In genomic region chr11:8631395-8632110, GRCh38 we compare ENCODE assay signal across 14 cellular contexts. TPM values are rescaled to one million over a fixed set of nuclear protein-coding genes. Genes with fewer than 3 reads are reported as not detected.
DNase-seq lines count a peak whose midpoint lies in the region; ATAC-seq and TF ChIP-seq lines count a peak whose summit lies in the region.
"Had no signal": no experiment of that assay in that cellular context is flagged by ENCODE, and none has a peak within 500 bp of the region (broad histone marks: within the 10 kb centered on the region; RNA-seq: fewer than 3 reads in every experiment).

No MANE protein-coding gene starts in this region.

- H3K4me3 ChIP-seq in fibroblast of lung (replicated peaks in 1 of 4; ENCODE audit: control extremely low read depth in 1 of 4, insufficient read depth in 1 of 4, low read depth in 3 of 4, low read length in 4 of 4): no peak overlapping the region
- H3K4me3 ChIP-seq in trophoblast cell (ENCODE audit: low read depth, low read length): no peak overlapping the region
- H3K4me3 ChIP-seq: tibial artery had no signal

- H3K79me1 ChIP-seq in trophoblast cell (ENCODE audit: low read length): no peaks in the 10 kb centered on the region

- no peak overlapping the region for H3K4me2 ChIP-seq in fibroblast of lung (ENCODE audit: extremely low read depth, insufficient read depth, low read length)
- no peak overlapping the region for H3K4me2 ChIP-seq in trophoblast cell (ENCODE audit: low read length)

- no peak overlapping the region for H4K91ac ChIP-seq in trophoblast cell (ENCODE audit: low read depth, low read length)

- no peak overlapping the region for H4K12ac ChIP-seq in trophoblast cell (ENCODE audit: low read depth, low read length)

- H3K79me2 ChIP-seq in fibroblast of lung (ENCODE audit: control insufficient read depth, insufficient read depth, low read length) (no peaks in the 10 kb centered on the region), trophoblast cell (ENCODE audit: control insufficient read depth, insufficient read depth, low read length, poor library complexity) (no peaks in the 10 kb centered on the region)

- H3K27me3 ChIP-seq in fibroblast of lung (ENCODE audit: control insufficient read depth, insufficient read depth, low read length): no peaks in the 10 kb centered on the region
- H3K27me3 ChIP-seq in trophoblast cell (ENCODE audit: insufficient read depth, low read length): no peaks in the 10 kb centered on the region
- H3K27me3 ChIP-seq: tibial artery had no signal

- H3K9me3 ChIP-seq in fibroblast of lung (ENCODE audit: control insufficient read depth, insufficient read depth, low read depth, low read length): no peaks in the 10 kb centered on the region
- H3K9me3 ChIP-seq in trophoblast cell (ENCODE audit: insufficient read depth, low read depth, low read length): peaks cover 1% of the 10 kb centered on the region

- POLR2A ChIA-PET in RWPE1 (lab: Yijun Ruan, JAX; ENCODE audit: low non-redundant PET): no interaction called here

- H4K8ac ChIP-seq in trophoblast cell (ENCODE audit: low read depth, low read length): no peak overlapping the region

- no peak overlapping the region for H3K9ac ChIP-seq in fibroblast of lung (ENCODE audit: insufficient read depth, low read length)
- H3K9ac ChIP-seq in trophoblast cell (ENCODE audit: low read length): no peak overlapping the region

- H2BK120ac ChIP-seq in trophoblast cell (ENCODE audit: insufficient read depth, low read length, poor library complexity): no peak overlapping the region

- no peak overlapping the region for H3K23ac ChIP-seq in trophoblast cell (ENCODE audit: low read length)

- H3K4me1 ChIP-seq in fibroblast of lung (ENCODE audit: control insufficient read depth, extremely low read depth, insufficient read depth, low read length) (no peaks in the 10 kb centered on the region), trophoblast cell (ENCODE audit: control insufficient read depth in 1 of 2, insufficient read depth in 2 of 2, low read length in 2 of 2) (no peaks in the 10 kb centered on the region)
- H3K4me1 ChIP-seq: tibial artery had no signal

- H4K20me1 ChIP-seq in fibroblast of lung (ENCODE audit: control insufficient read depth, extremely low read depth, insufficient read depth, low read length): no peaks in the 10 kb centered on the region

- H2BK5ac ChIP-seq in trophoblast cell (ENCODE audit: low read depth, low read length, poor library complexity): no peak overlapping the region

- H3K4ac ChIP-seq in trophoblast cell (ENCODE audit: low read depth, low read length): no peak overlapping the region

- no peak overlapping the region for H2AK5ac ChIP-seq in trophoblast cell (ENCODE audit: low read length)

- ATAC-seq in GM18517 (IDR thresholded peaks at IDR 0.05; ENCODE audit: unreplicated experiment) (no peak), HG03139 (IDR thresholded peaks at IDR 0.05; ENCODE audit: unreplicated experiment) (no peak)

- H2AFZ ChIP-seq in fibroblast of lung (ENCODE audit: low read length) (no peak overlapping the region), trophoblast cell (ENCODE audit: insufficient read depth, low read length, poor library complexity) (no peak overlapping the region)

- H2BK12ac ChIP-seq in trophoblast cell (ENCODE audit: low read length): no peak overlapping the region

- H3K27ac ChIP-seq in RWPE1: no peak overlapping the region
- no peak overlapping the region for H3K27ac ChIP-seq in fibroblast of lung (ENCODE audit: insufficient read depth, low read length)
- no peak overlapping the region for H3K27ac ChIP-seq in trophoblast cell (ENCODE audit: low read depth, low read length)
- H3K27ac ChIP-seq: tibial artery had no signal

- CTCF ChIA-PET in RWPE1 (lab: Yijun Ruan, JAX): interaction anchor here (0.9 to 1.4 kb wide), 2 partner anchors 10 to 364 kb away, joined by 3 to 4 read pairs; no protein-coding TSS in a partner anchor

- no CpG with 5 or more reads among the region's 6 CpGs for WGBS in trophoblast cell (ENCODE audit: extremely low coverage, insufficient coverage, insufficient read length)

- no peak overlapping the region for H3K18ac ChIP-seq in trophoblast cell (ENCODE audit: low read length)

- H3K36me3 ChIP-seq in fibroblast of lung (ENCODE audit: control insufficient read depth, insufficient read depth, low read length) (no peaks in the 10 kb centered on the region), trophoblast cell (ENCODE audit: control insufficient read depth in 1 of 2, insufficient read depth in 2 of 2, low read length in 2 of 2) (no peaks in the 10 kb centered on the region)

- no peak overlapping the region for H3K14ac ChIP-seq in trophoblast cell (ENCODE audit: low read length)

- DNase-seq in H4 (ENCODE audit: low spot score): peak; percentile 38
- DNase-seq in RWPE1 (ENCODE audit: low spot score): peak; percentile 22
- peak; percentile 82 to 87 for DNase-seq in fibroblast of lung (ENCODE audit: low read depth in 2 of 2)
- peak; percentile 10 for DNase-seq in pons (ENCODE audit: low spot score)
- no peak for DNase-seq in activated CD4-positive, alpha-beta T cell treated with anti-CD3 and anti-CD28 coated beads for 48 hours
- DNase-seq in trophoblast cell: no peak
- DNase-seq: activated CD8-positive, alpha-beta memory T cell treated with anti-CD3 and anti-CD28 coated beads, Interleukin-2, amount 50 U/mL, for 4 hours; anterior cingulate cortex; KBM-7; naive B cell; NCI-H1930; tibial artery had no signal

- no peak for TF ChIP-seq CTCF in RWPE1 (conservative IDR thresholded peaks at IDR 0.05; ENCODE audit: low read depth)
- no peak for TF ChIP-seq CTCF in fibroblast of lung (conservative IDR thresholded peaks at IDR 0.05 in 1 of 2, IDR thresholded peaks at IDR 0.05 in 1 of 2; ENCODE audit: low read depth in 1 of 2, low read length in 2 of 2)

RNA-seq across cellular contexts. Expression of gene STK33, which starts 37.5 kb away (rescaled TPM):
- 8.1 and 10.9 TPM in 2 replicates for total RNA-seq in H4 (2014; rRNA removed; shearing (Covaris generic))
- total RNA-seq in fibroblast of lung: 1.7 and 2.8 TPM in 2 replicates
- polyA plus RNA-seq in fibroblast of lung: 2.0 and 3.3 TPM in 2 replicates
- polyA plus RNA-seq in fibroblast of lung (2012): 1.5 and 2.2 TPM in 2 replicates
- not detected in 2 replicates for polyA minus RNA-seq in fibroblast of lung (ENCODE audit: low replicate concordance)
- polyA plus RNA-seq in trophoblast cell (2013): 0.39 and 0.48 TPM in 2 replicates

RNA-seq across cellular contexts. Expression of gene TRIM66, which starts 50.9 kb away (rescaled TPM):
- total RNA-seq in H4 (2014; rRNA removed; shearing (Covaris generic)): 1.8 and 3.4 TPM in 2 replicates
- total RNA-seq in fibroblast of lung: 5.6 and 13.7 TPM in 2 replicates
- 2.5 and 3.9 TPM in 2 replicates for polyA plus RNA-seq in fibroblast of lung
- 1.5 and 1.6 TPM in 2 replicates for polyA plus RNA-seq in fibroblast of lung (2012)
- polyA minus RNA-seq in fibroblast of lung (ENCODE audit: low replicate concordance): 2.0 and 2.7 TPM in 2 replicates
- polyA plus RNA-seq in trophoblast cell (2013): 1.4 and 1.7 TPM in 2 replicates

RNA-seq across cellular contexts. Expression of gene RPL27A, which starts 51.0 kb away (rescaled TPM):
- 1,580 and 1,699 TPM in 2 replicates for total RNA-seq in H4 (2014; rRNA removed; shearing (Covaris generic))
- 1,035 and 1,237 TPM in 2 replicates for total RNA-seq in fibroblast of lung
- 874 and 1,114 TPM in 2 replicates for polyA plus RNA-seq in fibroblast of lung
- polyA plus RNA-seq in fibroblast of lung (2012): 1,974 and 2,490 TPM in 2 replicates
- polyA minus RNA-seq in fibroblast of lung (ENCODE audit: low replicate concordance): 125 and 220 TPM in 2 replicates
- 1,657 and 1,703 TPM in 2 replicates for polyA plus RNA-seq in trophoblast cell (2013)

Comparison
In these comparisons a context has a peak if more than half of its experiments do, and no peak if none do; other contexts are left out.
1. DNase-seq: peak in H4 (single experiment), RWPE1 (single experiment), fibroblast of lung (2 of 2) and pons (single experiment); none in activated CD4-positive, alpha-beta T cell treated with anti-CD3 and anti-CD28 coated beads for 48 hours (single experiment) and trophoblast cell (0 of 2).